10 cellular contexts compared by ENCODE assay signal in the genomic region with DNA sequence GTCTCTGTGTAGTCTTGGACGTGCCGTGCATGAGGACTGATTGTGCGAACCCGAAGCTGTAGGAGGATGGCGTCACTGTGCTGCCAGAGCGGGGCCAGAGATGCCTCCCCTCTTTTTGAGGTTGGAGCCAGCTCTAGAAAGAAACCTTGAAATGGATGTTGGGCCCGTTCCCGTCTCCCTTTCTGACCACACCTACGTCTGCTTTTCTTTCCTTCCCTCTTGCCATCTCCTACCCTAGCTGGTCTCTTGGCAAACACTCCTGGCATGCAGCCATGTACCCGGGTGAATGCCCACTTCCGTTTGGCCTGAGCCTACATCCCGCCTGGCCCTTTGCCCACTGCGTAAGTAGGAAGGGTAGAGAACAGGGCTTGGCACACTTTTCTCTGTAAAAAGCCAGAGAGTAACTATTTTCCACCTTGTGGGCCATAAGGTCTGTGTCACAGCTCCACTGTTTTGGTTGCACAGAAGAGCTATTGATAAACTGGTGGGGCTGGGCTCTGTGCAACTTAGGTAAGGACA. TPM values are rescaled to one million over a fixed set of nuclear protein-coding genes. Genes with fewer than 3 reads are reported as not detected.
DNase-seq lines count a peak whose midpoint lies in the region; ATAC-seq and TF ChIP-seq lines count a peak whose summit lies in the region.
"Had no signal": no experiment of that assay in that cellular context is flagged by ENCODE, and none has a peak within 500 bp of the region (broad histone marks: within the 10 kb centered on the region; RNA-seq: fewer than 3 reads in every experiment).

No MANE protein-coding gene starts in this region.

- no peak overlapping the region for H3K27ac ChIP-seq in suprapubic skin

- no peaks in the 10 kb centered on the region for H3K9me3 ChIP-seq in suprapubic skin

- H3K9me3 Mint-ChIP-seq in brain (peaks cover 0 to 11% (median 3%) of the 10 kb centered on the region in 5 experiments), immature natural killer cell (no peaks in the 10 kb centered on the region)

- peak; percentile 85 for ATAC-seq in left colon
- no peak for ATAC-seq in GM18858 (IDR thresholded peaks at IDR 0.05; ENCODE audit: unreplicated experiment)
- ATAC-seq: activated CD8-positive, alpha-beta memory T cell treated with anti-CD3 and anti-CD28 coated beads, Interleukin-2, amount 10 ng/mL, durations not matched to agents 7 days and 5 days had no signal

- TF ChIP-seq EP300 in suprapubic skin (IDR thresholded peaks at IDR 0.05), result no peak

- no peak for TF ChIP-seq CTCF in brain (conservative IDR thresholded peaks at IDR 0.05)
- no peak for TF ChIP-seq CTCF in suprapubic skin (IDR thresholded peaks at IDR 0.05)

- intact Hi-C loops in left colon (cut with DNase I, micrococcal nuclease), result no loop called here

- no peak for TF ChIP-seq POLR2A in suprapubic skin (IDR thresholded peaks at IDR 0.05)

- no peaks in the 10 kb centered on the region for H3K36me3 ChIP-seq in suprapubic skin

- H3K4me1 Mint-ChIP-seq in brain (peaks cover 58% of the 10 kb centered on the region), immature natural killer cell (no peaks in the 10 kb centered on the region)
- H3K4me1 Mint-ChIP-seq: activated CD8-positive, alpha-beta memory T cell treated with anti-CD3 and anti-CD28 coated beads, Interleukin-2, amount 10 ng/mL, durations not matched to agents 7 days and 5 days had no signal

- H3K4me1 ChIP-seq in suprapubic skin, result peaks cover 29% of the 10 kb centered on the region

- H3K4me3 ChIP-seq in suprapubic skin, result no peak overlapping the region

- H3K27me3 Mint-ChIP-seq in brain, result no peaks in the 10 kb centered on the region
- H3K27me3 Mint-ChIP-seq in immature natural killer cell (ENCODE audit: low read depth in 3 of 3), result peaks cover 0 to 2% (median 1%) of the 10 kb centered on the region in 3 donors

- H3K36me3 Mint-ChIP-seq in brain, result peaks cover 89% of the 10 kb centered on the region
- no peaks in the 10 kb centered on the region for H3K36me3 Mint-ChIP-seq in immature natural killer cell
- H3K36me3 Mint-ChIP-seq: activated CD8-positive, alpha-beta memory T cell treated with anti-CD3 and anti-CD28 coated beads, Interleukin-2, amount 10 ng/mL, durations not matched to agents 7 days and 5 days had no signal

- H3K27ac Mint-ChIP-seq in brain (peak overlapping the region in 4 of 5 experiments; percentile 55 to 92 (median 88)), immature natural killer cell (no peak overlapping the region)
- H3K27ac Mint-ChIP-seq: activated CD8-positive, alpha-beta memory T cell treated with anti-CD3 and anti-CD28 coated beads, Interleukin-2, amount 10 ng/mL, durations not matched to agents 7 days and 5 days had no signal

- H3K4me3 Mint-ChIP-seq in brain (peak overlapping the region in 4 of 5 experiments; percentile 7 to 66 (median 14)), immature natural killer cell (no peak overlapping the region)
- H3K4me3 Mint-ChIP-seq: activated CD8-positive, alpha-beta memory T cell treated with anti-CD3 and anti-CD28 coated beads, Interleukin-2, amount 10 ng/mL, durations not matched to agents 7 days and 5 days had no signal

- H3K27me3 ChIP-seq in suprapubic skin, result no peaks in the 10 kb centered on the region

- WGBS in suprapubic skin, result 42% methylated on average over 13 of the region's 13 CpGs

- DNase-seq in NCI-H1092 (lab: John Stamatoyannopoulos, UW) (peak; percentile 41), left colon (peak; percentile 93 to 95), suprapubic skin (ENCODE audit: low spot score in 2 of 2) (peak; percentile 87 to 93), immature natural killer cell (no peak)
- DNase-seq in effector CD8-positive, alpha-beta T cell (lab: John Stamatoyannopoulos, UW), result no peak
- DNase-seq in stimulated activated CD8-positive, alpha-beta memory T cell treated with anti-CD3 and anti-CD28 coated beads, Interleukin-4, amount 100 ng/mL, for 48 hours, result no peak
- DNase-seq: activated CD8-positive, alpha-beta memory T cell treated with anti-CD3 and anti-CD28 coated beads, Interleukin-2, amount 10 ng/mL, durations not matched to agents 7 days and 5 days; NCI-H510A treated with DMSO at 0.1 percent for 48 hours had no signal

RNA-seq across cellular contexts. Expression of gene SH3BP4, which starts 37.4 kb away (rescaled TPM):
- polyA plus RNA-seq in brain (ENCODE audit: insufficient read depth, low read depth, low replicate concordance) (78.4 TPM), immature natural killer cell (1 to 10 TPM in 2 of 3 donors, under 1 TPM in 1; 0.83 to 3.5 (median 2.3) TPM)
- total RNA-seq in left colon (10 to 100 TPM; 26.0 to 41.8 TPM), suprapubic skin (10 to 100 TPM; 38.6 to 82.6 (median 58.6) TPM)

Comparison
In these comparisons a context has a peak if more than half of its experiments do, and no peak if none do; other contexts are left out.
1. DNase-seq: peak in NCI-H1092 (single experiment), left colon (2 of 2) and suprapubic skin (2 of 2); none in immature natural killer cell (0 of 3), effector CD8-positive, alpha-beta T cell (single experiment) and stimulated activated CD8-positive, alpha-beta memory T cell treated with anti-CD3 and anti-CD28 coated beads, Interleukin-4, amount 100 ng/mL, for 48 hours (single experiment).
2. H3K27ac Mint-ChIP-seq: peak in brain (4 of 5); none in immature natural killer cell (0 of 6).
3. H3K4me3 Mint-ChIP-seq: peak in brain (4 of 5); none in immature natural killer cell (0 of 5).